Comparison of ENCODE assay signal across 8 cellular contexts in the genomic region with DNA sequence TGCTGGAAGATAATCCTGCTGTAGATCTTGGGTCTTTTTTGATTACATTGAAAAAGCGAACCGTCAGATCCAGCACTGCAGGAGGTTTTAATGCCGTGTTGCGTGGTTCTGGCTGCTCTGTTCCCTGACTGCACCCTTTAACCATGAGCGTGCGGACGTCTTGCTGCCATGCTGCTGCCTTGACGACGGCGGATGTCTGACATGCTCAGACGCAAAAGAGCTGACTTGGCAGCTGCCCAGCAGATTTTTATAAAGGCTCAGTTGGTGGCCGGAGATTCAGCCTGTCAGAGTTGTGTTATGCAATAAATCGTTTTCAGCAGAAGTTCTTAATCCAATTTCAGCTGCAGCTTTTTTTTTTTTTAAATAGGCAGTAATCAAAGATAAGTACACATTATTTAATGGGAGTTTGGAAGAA.
DNase-seq lines count a peak whose midpoint lies in the region; ATAC-seq and TF ChIP-seq lines count a peak whose summit lies in the region.

No MANE protein-coding gene starts in this region.

- H3K27ac ChIP-seq in dorsolateral prefrontal cortex: peak overlapping the region in 34 of 59 donors; percentile 1 to 73 (median 38)
- H3K27ac ChIP-seq in right lobe of liver: no peak overlapping the region

- POLR2A ChIA-PET in activated B cell treated with CpG ODN at 0.5 μM for 24 hours (lab: Charles Lee): interaction anchor here (0.9 kb wide), 1 partner anchor 111 kb away, joined by 4 read pairs; no protein-coding TSS in a partner anchor

- no peaks in the 10 kb centered on the region for H3K9me3 Mint-ChIP-seq in activated B cell treated with CpG ODN at 0.5 μM for 24 hours

- H3K36me3 ChIP-seq in right lobe of liver: no peaks in the 10 kb centered on the region

- H3K9me3 ChIP-seq in right lobe of liver: no peaks in the 10 kb centered on the region

- peak overlapping the region; percentile 53 for H3K4me3 Mint-ChIP-seq in activated B cell treated with CpG ODN at 0.5 μM for 24 hours

- DNase-seq in NCI-H2107 (lab: John Stamatoyannopoulos, UW): peak; percentile 45
- no peak for DNase-seq in activated B cell treated with CpG ODN at 0.5 μM for 24 hours
- DNase-seq in dorsolateral prefrontal cortex: peak; percentile 49 to 81 (median 76)
- peak; percentile 73 to 79 (median 75) for DNase-seq in right lobe of liver
- DNase-seq in stimulated activated CD8-positive, alpha-beta memory T cell treated with anti-CD3 and anti-CD28 coated beads, Interleukin-2, amount 100 ng/mL, for 1 hour (ENCODE audit: low read depth in 2 of 2): peak; percentile 20 to 23
- no peak for DNase-seq in RPMI8226

- no peaks in the 10 kb centered on the region for H3K27me3 Mint-ChIP-seq in activated B cell treated with CpG ODN at 0.5 μM for 24 hours

- TF ChIP-seq CTCF in activated B cell treated with CpG ODN at 0.5 μM for 24 hours (IDR thresholded peaks at IDR 0.05) (no peak), dorsolateral prefrontal cortex (IDR thresholded peaks at IDR 0.05 in 54 of 56, conservative IDR thresholded peaks at IDR 0.05 in 2 of 56; ENCODE audit: low read depth in 1 of 56, partially characterized antibody in 56 of 56) (peak in 3 of 56 donors; percentile 9 to 11 (median 10)), right lobe of liver (IDR thresholded peaks at IDR 0.05) (no peak)

- WGBS in right lobe of liver (ENCODE audit: insufficient coverage, low coverage, low lambda C conversion rate, missing lambda C conversion rate): 2% methylated on average over 13 of the region's 13 CpGs

- H3K4me1 ChIP-seq in right lobe of liver: peaks cover 0 to 37% (median 17%) of the 10 kb centered on the region in 4 donors

- H3K4me3 ChIP-seq in GM08714 (ENCODE audit: low read length) (peak overlapping the region; percentile 7), dorsolateral prefrontal cortex (peak overlapping the region in 53 of 59 donors; percentile 4 to 60 (median 31)), right lobe of liver (no peak overlapping the region)

- intact Hi-C loops in activated B cell treated with CpG ODN at 0.5 μM for 24 hours (cut with micrococcal nuclease) (no loop called here), dorsolateral prefrontal cortex (cut with DNase I) (no loop called here), right lobe of liver (cut with DNase I) (no loop called here)

- H3K27me3 ChIP-seq in dorsolateral prefrontal cortex (no peaks in the 10 kb centered on the region), right lobe of liver (no peaks in the 10 kb centered on the region)

- H3K27ac Mint-ChIP-seq in activated B cell treated with CpG ODN at 0.5 μM for 24 hours: no peak overlapping the region

- CTCF ChIA-PET in activated B cell treated with CpG ODN at 0.5 μM for 24 hours (lab: Charles Lee): no interaction called here

- peaks cover 10% of the 10 kb centered on the region for H3K36me3 Mint-ChIP-seq in activated B cell treated with CpG ODN at 0.5 μM for 24 hours (ENCODE audit: low read depth)

- TF ChIP-seq POLR2A in right lobe of liver (IDR thresholded peaks at IDR 0.05): no peak

- H3K4me1 Mint-ChIP-seq in activated B cell treated with CpG ODN at 0.5 μM for 24 hours: peaks cover 36% of the 10 kb centered on the region

- ATAC-seq in activated B cell treated with CpG ODN at 0.5 μM for 24 hours (ENCODE audit: low read depth) (peak; percentile 60), right lobe of liver (peak; percentile 55 to 77 (median 63)), HG03520 (IDR thresholded peaks at IDR 0.05; ENCODE audit: unreplicated experiment) (no peak)

Comparison
In these comparisons a context has a peak if more than half of its experiments do, and no peak if none do; other contexts are left out.
1. H3K4me3 ChIP-seq: peak in GM08714 (single experiment) and dorsolateral prefrontal cortex (53 of 59); none in right lobe of liver (0 of 3).
2. DNase-seq: peak in NCI-H2107 (single experiment), dorsolateral prefrontal cortex (10 of 10), right lobe of liver (3 of 3) and stimulated activated CD8-positive, alpha-beta memory T cell treated with anti-CD3 and anti-CD28 coated beads, Interleukin-2, amount 100 ng/mL, for 1 hour (2 of 2); none in activated B cell treated with CpG ODN at 0.5 μM for 24 hours (single experiment) and RPMI8226 (single experiment).
3. H3K27ac ChIP-seq: peak in dorsolateral prefrontal cortex (34 of 59); none in right lobe of liver (0 of 3).